Comparison of ENCODE assay signal across 21 cellular contexts in genomic region chr11:111566324-111566723, GRCh38. TPM values are rescaled to one million over a fixed set of nuclear protein-coding genes. Genes with fewer than 3 reads are reported as not detected.
"Had no signal": no experiment of that assay in that cellular context is flagged by ENCODE, and none has a peak within 500 bp of the region (broad histone marks: within the 10 kb centered on the region; RNA-seq: fewer than 3 reads in every experiment).

No MANE protein-coding gene starts in this region.

- DNase-seq: activated CD4-positive, alpha-beta T cell treated with anti-CD3 and anti-CD28 coated beads, Interleukin-2, amount 10 ng/mL, durations not matched to agents 24 days and 14 days; activated CD4-positive, CD25-positive, alpha-beta regulatory T cell; activated CD8-positive, alpha-beta memory T cell treated with anti-CD3 and anti-CD28 coated beads, Interleukin-2, amount 50 U/mL, for 4 hours; activated CD8-positive, alpha-beta T cell treated with anti-CD3 and anti-CD28 coated beads, Interleukin-2, amount 10 ng/mL, durations not matched to agents 7 days and 5 days; activated effector memory CD4-positive, alpha-beta T cell treated with anti-CD3 and anti-CD28 coated beads, Interleukin-2, amount 50 U/mL, for 16 hours; activated T-cell treated with anti-CD3 and anti-CD28 coated beads, Interleukin-2, amount 50 U/mL, for 48 hours; adrenal gland; islet precursor cell; right cardiac atrium; stimulated activated CD4-positive, alpha-beta T cell treated with anti-CD3 and anti-CD28 coated beads, Interleukin-4, amount 100 ng/mL, for 4 hours; stimulated activated CD8-positive, alpha-beta memory T cell treated with anti-CD3 and anti-CD28 coated beads, Interleukin-4, amount 100 ng/mL, for 48 hours; stimulated activated naive CD4-positive, alpha-beta T cell treated with Interleukin-2 at 50 U/mL for 16 hours; T-helper 2 cell had no signal

- ATAC-seq: activated CD8-positive, alpha-beta T cell treated with anti-CD3 and anti-CD28 coated beads, Interleukin-2, amount 10 ng/mL, durations not matched to agents 7 days and 5 days; left lobe of liver; natural killer cell treated with Interleukin-12 subunit alpha and Interleukin-12 subunit beta and Interleukin-15 and Interleukin-18, amount 100 ng/mL, for 72 hours; right cardiac atrium had no signal

- H3K36me3 ChIP-seq: adrenal gland, cardiac muscle cell, prostate gland had no signal

- H3K4me2 ChIP-seq: hepatocyte, smooth muscle cell had no signal

- H2AFZ ChIP-seq: hepatocyte had no signal

- H3K9me3 ChIP-seq: adrenal gland, prostate gland had no signal

- H3K4me1 Mint-ChIP-seq: activated CD4-positive, alpha-beta T cell treated with anti-CD3 and anti-CD28 coated beads, Interleukin-2, amount 10 ng/mL, durations not matched to agents 24 days and 14 days; activated naive CD4-positive, alpha-beta T cell treated with anti-CD3 and anti-CD28 coated beads, Interleukin-2, amount 50 U/mL, for 24 hours had no signal

- H3K79me2 ChIP-seq: hepatocyte had no signal

- H3K4me1 ChIP-seq: adrenal gland, prostate gland had no signal

- H3K4me3 Mint-ChIP-seq: activated CD4-positive, alpha-beta T cell treated with anti-CD3 and anti-CD28 coated beads, Interleukin-2, amount 10 ng/mL, durations not matched to agents 24 days and 14 days; activated CD8-positive, alpha-beta T cell treated with anti-CD3 and anti-CD28 coated beads, Interleukin-2, amount 10 ng/mL, durations not matched to agents 7 days and 5 days; activated naive CD4-positive, alpha-beta T cell treated with anti-CD3 and anti-CD28 coated beads, Interleukin-2, amount 50 U/mL, for 24 hours; natural killer cell treated with Interleukin-12 subunit alpha and Interleukin-12 subunit beta and Interleukin-15 and Interleukin-18, amount 100 ng/mL, for 72 hours had no signal

- H3K36me3 Mint-ChIP-seq: activated naive CD4-positive, alpha-beta T cell treated with anti-CD3 and anti-CD28 coated beads, Interleukin-2, amount 50 U/mL, for 24 hours; natural killer cell treated with Interleukin-12 subunit alpha and Interleukin-12 subunit beta and Interleukin-15 and Interleukin-18, amount 100 ng/mL, for 72 hours had no signal

- H3K4me3 ChIP-seq: adrenal gland, cardiac muscle cell, hepatocyte, prostate gland, smooth muscle cell had no signal

- H3K27me3 ChIP-seq: adrenal gland, hepatocyte had no signal

- H3K9me3 Mint-ChIP-seq: activated CD4-positive, alpha-beta T cell treated with anti-CD3 and anti-CD28 coated beads, Interleukin-2, amount 10 ng/mL, durations not matched to agents 24 days and 14 days; activated naive CD4-positive, alpha-beta T cell treated with anti-CD3 and anti-CD28 coated beads, Interleukin-2, amount 50 U/mL, for 24 hours; natural killer cell treated with Interleukin-12 subunit alpha and Interleukin-12 subunit beta and Interleukin-15 and Interleukin-18, amount 100 ng/mL, for 72 hours had no signal

- H3K27ac Mint-ChIP-seq: activated CD4-positive, alpha-beta T cell treated with anti-CD3 and anti-CD28 coated beads, Interleukin-2, amount 10 ng/mL, durations not matched to agents 24 days and 14 days; activated CD8-positive, alpha-beta T cell treated with anti-CD3 and anti-CD28 coated beads, Interleukin-2, amount 10 ng/mL, durations not matched to agents 7 days and 5 days; activated naive CD4-positive, alpha-beta T cell treated with anti-CD3 and anti-CD28 coated beads, Interleukin-2, amount 50 U/mL, for 24 hours; natural killer cell treated with Interleukin-12 subunit alpha and Interleukin-12 subunit beta and Interleukin-15 and Interleukin-18, amount 100 ng/mL, for 72 hours had no signal

RNA-seq across cellular contexts. Expression of gene HOATZ, which starts 51.7 kb away (rescaled TPM):
- total RNA-seq: activated CD4-positive, alpha-beta T cell treated with anti-CD3 and anti-CD28 coated beads, Interleukin-2, amount 10 ng/mL, durations not matched to agents 24 days and 14 days; adrenal gland; cardiac muscle cell; hepatocyte; left lobe of liver; lung microvascular endothelial cell; natural killer cell treated with Interleukin-12 subunit alpha and Interleukin-12 subunit beta and Interleukin-15 and Interleukin-18, amount 100 ng/mL, for 72 hours; right cardiac atrium had no signal

RNA-seq across cellular contexts. Expression of gene BTG4, which starts 54.1 kb away (rescaled TPM):
- total RNA-seq: activated CD4-positive, alpha-beta T cell treated with anti-CD3 and anti-CD28 coated beads, Interleukin-2, amount 10 ng/mL, durations not matched to agents 24 days and 14 days; activated CD8-positive, alpha-beta T cell treated with anti-CD3 and anti-CD28 coated beads, Interleukin-2, amount 10 ng/mL, durations not matched to agents 7 days and 5 days; adrenal gland; cardiac muscle cell; hepatocyte; left lobe of liver; lung microvascular endothelial cell; natural killer cell treated with Interleukin-12 subunit alpha and Interleukin-12 subunit beta and Interleukin-15 and Interleukin-18, amount 100 ng/mL, for 72 hours; right cardiac atrium; smooth muscle cell had no signal
